In the genomic region with DNA sequence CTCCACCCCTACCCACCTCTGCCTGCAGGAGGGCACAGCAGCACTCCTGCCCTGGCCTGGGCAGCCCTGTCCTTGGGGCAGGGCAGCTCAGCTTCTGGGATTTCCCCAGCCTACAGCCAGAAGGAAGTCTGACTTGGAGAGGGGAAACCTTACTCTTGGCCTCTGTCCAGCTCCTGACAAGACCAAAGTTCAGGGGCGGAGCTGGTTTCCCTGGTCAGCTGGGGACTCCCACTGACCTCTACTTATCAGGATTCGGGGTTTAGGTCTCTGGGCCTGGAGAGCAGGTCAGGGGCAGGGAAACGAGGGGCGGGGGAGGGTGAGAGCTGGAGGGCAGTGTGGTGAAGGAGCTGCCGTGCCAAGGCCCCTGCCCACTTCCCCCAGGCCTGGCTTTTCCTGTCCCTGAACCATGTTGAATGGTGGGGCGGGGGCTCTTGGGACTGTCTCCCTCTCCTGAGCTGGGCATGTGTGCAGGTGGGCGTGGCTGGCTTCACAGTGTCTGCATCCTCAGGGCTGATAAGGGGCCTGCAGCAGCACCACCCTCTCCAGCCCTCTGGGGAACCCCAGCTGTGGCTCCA, we compare ENCODE assay signal across 9 cellular contexts. TPM values are rescaled to one million over a fixed set of nuclear protein-coding genes. Genes with fewer than 3 reads are reported as not detected.
A peak's percentile ranks its signal among the peaks of the same experiment; 100 is the strongest.
DNase-seq lines count a peak whose midpoint lies in the region; ATAC-seq lines count a peak whose summit lies in the region.
"Had no signal": no experiment of that assay in that cellular context is flagged by ENCODE, and none has a peak within 500 bp of the region (broad histone marks: within the 10 kb centered on the region; RNA-seq: fewer than 3 reads in every experiment).

No MANE protein-coding gene starts in this region.

- no peak for ATAC-seq in naive thymus-derived CD8-positive, alpha-beta T cell

- peaks cover 65% of the 10 kb centered on the region for H3K4me1 Mint-ChIP-seq in dendritic cell treated with granulocyte-macrophage colony-stimulating factor and Interleukin-4, amounts not matched to agents 40 ng/mL and 50 ng/mL, for 4 days (ENCODE audit: low read depth)
- peaks cover 10 to 27% (median 22%) of the 10 kb centered on the region in 4 donors for H3K4me1 Mint-ChIP-seq in naive thymus-derived CD8-positive, alpha-beta T cell

- in situ Hi-C loops in ACHN (cut with HindIII; ENCODE audit: low pct_ligation_motif_present, low pct_unique_long_range_greater_than_20kb, low sequenced_read_pairs), result no loop called here

- peaks cover 26% of the 10 kb centered on the region for H3K27me3 Mint-ChIP-seq in dendritic cell treated with granulocyte-macrophage colony-stimulating factor and Interleukin-4, amounts not matched to agents 40 ng/mL and 50 ng/mL, for 4 days
- H3K27me3 Mint-ChIP-seq in naive thymus-derived CD8-positive, alpha-beta T cell, result peaks cover 5 to 22% (median 19%) of the 10 kb centered on the region in 5 donors

- H3K27ac Mint-ChIP-seq in dendritic cell treated with granulocyte-macrophage colony-stimulating factor and Interleukin-4, amounts not matched to agents 40 ng/mL and 50 ng/mL, for 4 days, result peak overlapping the region; percentile 69
- peak overlapping the region in 1 of 10 donors; percentile 76 for H3K27ac Mint-ChIP-seq in naive thymus-derived CD8-positive, alpha-beta T cell
- H3K27ac Mint-ChIP-seq: CD4-positive, alpha-beta T cell had no signal

- POLR2A ChIA-PET in naive thymus-derived CD8-positive, alpha-beta T cell (lab: Charles Lee), result interaction anchor here (0.8 to 3.5 kb wide), 2 partner anchors 16 to 65 kb away, joined by 3 to 22 read pairs; no protein-coding TSS in a partner anchor

- H3K9me3 Mint-ChIP-seq in dendritic cell treated with granulocyte-macrophage colony-stimulating factor and Interleukin-4, amounts not matched to agents 40 ng/mL and 50 ng/mL, for 4 days, result no peaks in the 10 kb centered on the region
- no peaks in the 10 kb centered on the region for H3K9me3 Mint-ChIP-seq in naive thymus-derived CD8-positive, alpha-beta T cell
- H3K9me3 Mint-ChIP-seq: CD4-positive, alpha-beta T cell had no signal

- no peaks in the 10 kb centered on the region for H3K36me3 Mint-ChIP-seq in dendritic cell treated with granulocyte-macrophage colony-stimulating factor and Interleukin-4, amounts not matched to agents 40 ng/mL and 50 ng/mL, for 4 days (ENCODE audit: low read depth)
- no peaks in the 10 kb centered on the region for H3K36me3 Mint-ChIP-seq in naive thymus-derived CD8-positive, alpha-beta T cell

- peak overlapping the region; percentile 63 for H3K4me3 Mint-ChIP-seq in dendritic cell treated with granulocyte-macrophage colony-stimulating factor and Interleukin-4, amounts not matched to agents 40 ng/mL and 50 ng/mL, for 4 days
- H3K4me3 Mint-ChIP-seq in naive thymus-derived CD8-positive, alpha-beta T cell, result no peak overlapping the region
- H3K4me3 Mint-ChIP-seq: CD4-positive, alpha-beta T cell had no signal

- intact Hi-C loops in dendritic cell treated with granulocyte-macrophage colony-stimulating factor and Interleukin-4, amounts not matched to agents 40 ng/mL and 50 ng/mL, for 4 days (cut with micrococcal nuclease), result loop anchor here (1.0 to 5.0 kb wide), 3 partner anchors 16 to 65 kb away; a partner anchor contains a TSS

- peak; percentile 46 for DNase-seq in ACHN
- peak; percentile 39 for DNase-seq in NCI-H2196 (lab: John Stamatoyannopoulos, UW; ENCODE audit: unreplicated experiment)
- DNase-seq in lung microvascular endothelial cell (ENCODE audit: low read depth in 2 of 2), result peak; percentile 24 to 91
- no peak for DNase-seq in NCI-H1092 treated with DMSO at 0.1 percent for 48 hours (lab: John Stamatoyannopoulos, UW)
- no peak for DNase-seq in middle frontal gyrus (ENCODE audit: extremely low spot score, low spot score)
- no peak for DNase-seq in mesenteric fat pad (ENCODE audit: low spot score)
- no peak for DNase-seq in naive thymus-derived CD8-positive, alpha-beta T cell
- DNase-seq: CD4-positive, alpha-beta T cell had no signal

RNA-seq across cellular contexts. Expression of a gene that starts 16.8 kb away (rescaled TPM):
- total RNA-seq in lung microvascular endothelial cell, result 10.2 and 15.1 TPM in 2 replicates
- total RNA-seq in mesenteric fat pad, result 37.2 TPM
- 10 to 100 TPM; 26.6 to 29.8 TPM for total RNA-seq in naive thymus-derived CD8-positive, alpha-beta T cell
- 10 to 100 TPM in 1 of 3 donors, 1 to 10 TPM in 2; 3.5 to 16.4 (median 7.0) TPM for polyA plus RNA-seq in naive thymus-derived CD8-positive, alpha-beta T cell

RNA-seq across cellular contexts. Expression of a gene that starts 55.4 kb away (rescaled TPM):
- not detected in 2 replicates for total RNA-seq in lung microvascular endothelial cell
- not detected for total RNA-seq in mesenteric fat pad
- total RNA-seq in naive thymus-derived CD8-positive, alpha-beta T cell, result not detected
- not detected for polyA plus RNA-seq in naive thymus-derived CD8-positive, alpha-beta T cell
- total RNA-seq: CD4-positive, alpha-beta T cell had no signal

Comparison
In these comparisons a context has a peak if more than half of its experiments do, and no peak if none do; other contexts are left out.
1. DNase-seq: peak in ACHN (single experiment), NCI-H2196 (single experiment) and lung microvascular endothelial cell (2 of 2); none in NCI-H1092 treated with DMSO at 0.1 percent for 48 hours (single experiment), middle frontal gyrus (single experiment), mesenteric fat pad (single experiment) and naive thymus-derived CD8-positive, alpha-beta T cell (0 of 10).